In genomic region chr2:229431331-229431954, GRCh38 we compare ENCODE assay signal across 9 cellular contexts.
DNase-seq lines count a peak whose midpoint lies in the region; ATAC-seq and TF ChIP-seq lines count a peak whose summit lies in the region.
"Had no signal": no experiment of that assay in that cellular context is flagged by ENCODE, and none has a peak within 500 bp of the region (broad histone marks: within the 10 kb centered on the region; RNA-seq: fewer than 3 reads in every experiment).

No MANE protein-coding gene starts in this region.

- H3K4me3 Mint-ChIP-seq in CD8-positive, alpha-beta T cell = no peak overlapping the region
- H3K4me3 Mint-ChIP-seq: activated naive CD8-positive, alpha-beta T cell treated with anti-CD3 and anti-CD28 coated beads, Interleukin-2, amount 10 ng/mL, durations not matched to agents 7 days and 5 days had no signal

- H3K4me3 ChIP-seq in esophagus muscularis mucosa (no peak overlapping the region), psoas muscle (no peak overlapping the region)
- H3K4me3 ChIP-seq in CD8-positive, alpha-beta T cell (ENCODE audit: low read depth, low read length) = no peak overlapping the region

- in situ Hi-C loops in GM13977 (cut with MboI; ENCODE audit: low pct_unique_long_range_greater_than_20kb, low sequenced_read_pairs, unreplicated experiment) = no loop called here

- H3K27ac ChIP-seq in 22Rv1 = no peak overlapping the region
- no peak overlapping the region for H3K27ac ChIP-seq in esophagus muscularis mucosa (replicated peaks in 1 of 4)
- H3K27ac ChIP-seq in psoas muscle = no peak overlapping the region
- H3K27ac ChIP-seq in CD8-positive, alpha-beta T cell (ENCODE audit: low read depth, low read length) = no peak overlapping the region

- intact Hi-C loops in esophagus muscularis mucosa (cut with DNase I) = no loop called here
- intact Hi-C loops in psoas muscle (cut with DNase I) = loop anchor here (1.0 to 5.0 kb wide), 2 partner anchors 23 to 156 kb away; no protein-coding TSS in a partner anchor
- intact Hi-C loops in CD8-positive, alpha-beta T cell (cut with DNase I, micrococcal nuclease) = no loop called here

- no peaks in the 10 kb centered on the region for H3K9me3 ChIP-seq in esophagus muscularis mucosa
- H3K9me3 ChIP-seq in psoas muscle = no peaks in the 10 kb centered on the region
- H3K9me3 ChIP-seq in CD8-positive, alpha-beta T cell (ENCODE audit: low read length) = no peaks in the 10 kb centered on the region

- no peak overlapping the region for H3K27ac Mint-ChIP-seq in CD8-positive, alpha-beta T cell
- H3K27ac Mint-ChIP-seq: activated naive CD8-positive, alpha-beta T cell treated with anti-CD3 and anti-CD28 coated beads, Interleukin-2, amount 10 ng/mL, durations not matched to agents 7 days and 5 days had no signal

- no peaks in the 10 kb centered on the region for H3K9me3 Mint-ChIP-seq in CD8-positive, alpha-beta T cell
- H3K9me3 Mint-ChIP-seq: activated naive CD8-positive, alpha-beta T cell treated with anti-CD3 and anti-CD28 coated beads, Interleukin-2, amount 10 ng/mL, durations not matched to agents 7 days and 5 days had no signal

- H3K4me1 ChIP-seq in esophagus muscularis mucosa (no peaks in the 10 kb centered on the region), psoas muscle (no peaks in the 10 kb centered on the region)
- no peaks in the 10 kb centered on the region for H3K4me1 ChIP-seq in CD8-positive, alpha-beta T cell (ENCODE audit: insufficient read depth, low read length)

- TF ChIP-seq EP300 in esophagus muscularis mucosa (IDR thresholded peaks at IDR 0.05) = no peak

- no peaks in the 10 kb centered on the region for H3K36me3 Mint-ChIP-seq in CD8-positive, alpha-beta T cell
- H3K36me3 Mint-ChIP-seq: activated naive CD8-positive, alpha-beta T cell treated with anti-CD3 and anti-CD28 coated beads, Interleukin-2, amount 10 ng/mL, durations not matched to agents 7 days and 5 days had no signal

- no peak for ATAC-seq in psoas muscle
- ATAC-seq in CD8-positive, alpha-beta T cell = no peak

- DNase-seq in GM13977 (ENCODE audit: low spot score) (no peak), OCI-M1 (lab: John Stamatoyannopoulos, UW) (peak; percentile 62), esophagus muscularis mucosa (ENCODE audit: extremely low spot score) (no peak), psoas muscle (no peak), T-helper 1 cell (no peak)
- no peak for DNase-seq in CD8-positive, alpha-beta T cell
- DNase-seq in activated naive CD4-positive, alpha-beta T cell treated with anti-CD3 and anti-CD28 coated beads, Interleukin-2, amount 50 U/mL, for 16 hours = no peak
- DNase-seq: activated naive CD8-positive, alpha-beta T cell treated with anti-CD3 and anti-CD28 coated beads, Interleukin-2, amount 10 ng/mL, durations not matched to agents 7 days and 5 days had no signal

- no peaks in the 10 kb centered on the region for H3K4me1 Mint-ChIP-seq in CD8-positive, alpha-beta T cell (ENCODE audit: low read depth)
- H3K4me1 Mint-ChIP-seq: activated naive CD8-positive, alpha-beta T cell treated with anti-CD3 and anti-CD28 coated beads, Interleukin-2, amount 10 ng/mL, durations not matched to agents 7 days and 5 days had no signal

- peaks cover 10% of the 10 kb centered on the region for H3K27me3 Mint-ChIP-seq in CD8-positive, alpha-beta T cell (ENCODE audit: low read depth)

- TF ChIP-seq CTCF in 22Rv1 (IDR thresholded peaks at IDR 0.05) (peak; percentile 67), GM13977 (IDR thresholded peaks at IDR 0.05; ENCODE audit: extremely low read depth, insufficient read depth, missing control alignments) (peak; percentile 38), esophagus muscularis mucosa (IDR thresholded peaks at IDR 0.05) (peak; percentile 35 to 41 (median 38)), psoas muscle (IDR thresholded peaks at IDR 0.05) (peak; percentile 25)
- TF ChIP-seq CTCF in CD8-positive, alpha-beta T cell (IDR thresholded peaks at IDR 0.05) = no peak

- POLR2A ChIA-PET in CD8-positive, alpha-beta T cell (lab: Charles Lee) = no interaction called here

- H3K36me3 ChIP-seq in esophagus muscularis mucosa = no peaks in the 10 kb centered on the region
- no peaks in the 10 kb centered on the region for H3K36me3 ChIP-seq in psoas muscle (ENCODE audit: insufficient read depth in 1 of 2, low read depth in 1 of 2)
- H3K36me3 ChIP-seq in CD8-positive, alpha-beta T cell (ENCODE audit: insufficient read depth, low read length) = no peaks in the 10 kb centered on the region

- 40% methylated on average over 2 of the region's 2 CpGs for WGBS in esophagus muscularis mucosa
- 38 to 47% (median 41%) methylated on average over 2 of the region's 2 CpGs for whole genome bisulfite sequencing in psoas muscle, 3 donors

- TF ChIP-seq POLR2A in esophagus muscularis mucosa (IDR thresholded peaks at IDR 0.05; ENCODE audit: low read depth) = no peak

- CTCF ChIA-PET in CD8-positive, alpha-beta T cell (lab: Charles Lee) = no interaction called here

- H3K27me3 ChIP-seq in esophagus muscularis mucosa = no peaks in the 10 kb centered on the region
- H3K27me3 ChIP-seq in psoas muscle (ENCODE audit: insufficient read depth in 3 of 3, low read length in 2 of 3) = no peaks in the 10 kb centered on the region
- no peaks in the 10 kb centered on the region for H3K27me3 ChIP-seq in CD8-positive, alpha-beta T cell (ENCODE audit: insufficient read depth, low read length)

Comparison
In these comparisons a context has a peak if more than half of its experiments do, and no peak if none do; other contexts are left out.
1. intact Hi-C loops: an anchor here in psoas muscle (1.0 to 5.0 kb wide); none called in esophagus muscularis mucosa and CD8-positive, alpha-beta T cell.